Comparison of ENCODE assay signal across 9 cellular contexts in genomic region chr6:17962436-17963031, GRCh38. TPM values are rescaled to one million over a fixed set of nuclear protein-coding genes. Genes with fewer than 3 reads are reported as not detected.
DNase-seq lines count a peak whose midpoint lies in the region; ATAC-seq and TF ChIP-seq lines count a peak whose summit lies in the region.
"Had no signal": no experiment of that assay in that cellular context is flagged by ENCODE, and none has a peak within 500 bp of the region (broad histone marks: within the 10 kb centered on the region; RNA-seq: fewer than 3 reads in every experiment).

No MANE protein-coding gene starts in this region.

- POLR2A ChIA-PET in AG04450 (lab: Yijun Ruan, JAX) = interaction anchor here (0.5 to 2.2 kb wide), 11 partner anchors 11 to 288 kb away, joined by 3 to 9 read pairs (median 5); partner anchors contain the start of gene KIF13A
- POLR2A ChIA-PET in activated CD4-positive, alpha-beta T cell treated with anti-CD3 and anti-CD28 coated beads for 36 hours (lab: Charles Lee) = no interaction called here

- TF ChIP-seq CTCF in AG04450 (IDR thresholded peaks at IDR 0.05; ENCODE audit: low read depth, low read length) = no peak
- TF ChIP-seq CTCF in NB4 (IDR thresholded peaks at IDR 0.05; ENCODE audit: low read depth, low read length) = no peak
- TF ChIP-seq CTCF in cardiac fibroblast (IDR thresholded peaks at IDR 0.05; ENCODE audit: low read depth, low read length) = no peak

- peak; percentile 49 for ATAC-seq in left lobe of liver
- ATAC-seq in HG02852 (IDR thresholded peaks at IDR 0.05; ENCODE audit: unreplicated experiment) = no peak
- no peak for ATAC-seq in activated CD4-positive, alpha-beta T cell treated with anti-CD3 and anti-CD28 coated beads for 36 hours

- DNase-seq in AG04450 (ENCODE audit: low read depth, low spot score) = peak; percentile 91
- peak; percentile 21 for DNase-seq in NB4 (ENCODE audit: low read depth)
- DNase-seq in cardiac fibroblast (ENCODE audit: low read depth in 2 of 2) = peak; percentile 91 to 93
- DNase-seq in left lobe of liver (ENCODE audit: low spot score) = no peak
- DNase-seq in activated CD4-positive, alpha-beta T cell treated with anti-CD3 and anti-CD28 coated beads for 36 hours = no peak
- DNase-seq in DMS114 treated with DMSO at 0.1 percent for 48 hours (lab: John Stamatoyannopoulos, UW; ENCODE audit: unreplicated experiment) = no peak
- DNase-seq in activated T-helper 1 cell treated with anti-CD3 and anti-CD28 coated beads, Interleukin-12 subunit alpha, Interleukin-12 subunit beta, Interleukin-2, Interleukin-4 antibody, amounts not matched to agents 30 ng/mL and 10 ng/mL and 1 ng/mL, durations not matched to agents 14 hours and 24 hours and 36 hours (ENCODE audit: low spot score) = no peak
- DNase-seq: CD4-positive, alpha-beta memory T cell had no signal

- H3K4me3 ChIP-seq in AG04450 (ENCODE audit: low read depth, low read length) (peak overlapping the region; percentile 29), NB4 (ENCODE audit: low read depth, low read length) (no peak overlapping the region), cardiac fibroblast (replicated peaks in 1 of 2; ENCODE audit: low read depth in 2 of 2, low read length in 2 of 2) (peak overlapping the region in 1 of 2 donors; percentile 16)

- H3K4me3 Mint-ChIP-seq in activated CD4-positive, alpha-beta T cell treated with anti-CD3 and anti-CD28 coated beads for 36 hours = no peak overlapping the region
- no peak overlapping the region for H3K4me3 Mint-ChIP-seq in activated T-helper 1 cell treated with anti-CD3 and anti-CD28 coated beads, Interleukin-12 subunit alpha, Interleukin-12 subunit beta, Interleukin-2, Interleukin-4 antibody, amounts not matched to agents 30 ng/mL and 10 ng/mL and 1 ng/mL, durations not matched to agents 14 hours and 24 hours and 36 hours
- H3K4me3 Mint-ChIP-seq: CD4-positive, alpha-beta memory T cell had no signal

- intact Hi-C loops in activated CD4-positive, alpha-beta T cell treated with anti-CD3 and anti-CD28 coated beads for 36 hours (cut with DNase I, micrococcal nuclease) = no loop called here
- intact Hi-C loops in activated T-helper 1 cell treated with anti-CD3 and anti-CD28 coated beads, Interleukin-12 subunit alpha, Interleukin-12 subunit beta, Interleukin-2, Interleukin-4 antibody, amounts not matched to agents 30 ng/mL and 10 ng/mL and 1 ng/mL, durations not matched to agents 14 hours and 24 hours and 36 hours (cut with micrococcal nuclease) = no loop called here

- no peaks in the 10 kb centered on the region for H3K36me3 Mint-ChIP-seq in activated CD4-positive, alpha-beta T cell treated with anti-CD3 and anti-CD28 coated beads for 36 hours (ENCODE audit: low read depth)
- no peaks in the 10 kb centered on the region for H3K36me3 Mint-ChIP-seq in activated T-helper 1 cell treated with anti-CD3 and anti-CD28 coated beads, Interleukin-12 subunit alpha, Interleukin-12 subunit beta, Interleukin-2, Interleukin-4 antibody, amounts not matched to agents 30 ng/mL and 10 ng/mL and 1 ng/mL, durations not matched to agents 14 hours and 24 hours and 36 hours (ENCODE audit: low read depth)
- H3K36me3 Mint-ChIP-seq: CD4-positive, alpha-beta memory T cell had no signal

- H3K27me3 ChIP-seq in AG04450 (ENCODE audit: control insufficient read depth, insufficient read depth, low read length) = no peaks in the 10 kb centered on the region

- CTCF ChIA-PET in AG04450 (lab: Charles Lee) = no interaction called here
- CTCF ChIA-PET in activated CD4-positive, alpha-beta T cell treated with anti-CD3 and anti-CD28 coated beads for 36 hours (lab: Charles Lee) = interaction anchor here (0.7 kb wide), 1 partner anchor 147 kb away, joined by 3 read pairs; no protein-coding TSS in a partner anchor

- no peaks in the 10 kb centered on the region for H3K9me3 Mint-ChIP-seq in activated CD4-positive, alpha-beta T cell treated with anti-CD3 and anti-CD28 coated beads for 36 hours (ENCODE audit: low read depth)
- H3K9me3 Mint-ChIP-seq in activated T-helper 1 cell treated with anti-CD3 and anti-CD28 coated beads, Interleukin-12 subunit alpha, Interleukin-12 subunit beta, Interleukin-2, Interleukin-4 antibody, amounts not matched to agents 30 ng/mL and 10 ng/mL and 1 ng/mL, durations not matched to agents 14 hours and 24 hours and 36 hours = no peaks in the 10 kb centered on the region
- H3K9me3 Mint-ChIP-seq: CD4-positive, alpha-beta memory T cell had no signal

- no peak overlapping the region for H3K27ac Mint-ChIP-seq in activated CD4-positive, alpha-beta T cell treated with anti-CD3 and anti-CD28 coated beads for 36 hours
- no peak overlapping the region for H3K27ac Mint-ChIP-seq in activated T-helper 1 cell treated with anti-CD3 and anti-CD28 coated beads, Interleukin-12 subunit alpha, Interleukin-12 subunit beta, Interleukin-2, Interleukin-4 antibody, amounts not matched to agents 30 ng/mL and 10 ng/mL and 1 ng/mL, durations not matched to agents 14 hours and 24 hours and 36 hours
- H3K27ac Mint-ChIP-seq: CD4-positive, alpha-beta memory T cell had no signal

- no peaks in the 10 kb centered on the region for H3K4me1 Mint-ChIP-seq in activated CD4-positive, alpha-beta T cell treated with anti-CD3 and anti-CD28 coated beads for 36 hours
- peaks cover 5% of the 10 kb centered on the region for H3K4me1 Mint-ChIP-seq in activated T-helper 1 cell treated with anti-CD3 and anti-CD28 coated beads, Interleukin-12 subunit alpha, Interleukin-12 subunit beta, Interleukin-2, Interleukin-4 antibody, amounts not matched to agents 30 ng/mL and 10 ng/mL and 1 ng/mL, durations not matched to agents 14 hours and 24 hours and 36 hours (ENCODE audit: low read depth)

- no peaks in the 10 kb centered on the region; the same call in 1 of the 2 replicates for H3K9me3 ChIP-seq in AG04450 (ENCODE audit: control insufficient read depth, insufficient read depth, low read length)

- no peak for TF ChIP-seq POLR2A in NB4 (IDR thresholded peaks at IDR 0.05; ENCODE audit: extremely low read depth, insufficient read length)

- H3K27ac ChIP-seq in AG04450 (ENCODE audit: low read depth, low read length) = peak overlapping the region; percentile 33

- H3K27me3 Mint-ChIP-seq in activated CD4-positive, alpha-beta T cell treated with anti-CD3 and anti-CD28 coated beads for 36 hours = peaks cover 8% of the 10 kb centered on the region
- peaks cover 7% of the 10 kb centered on the region for H3K27me3 Mint-ChIP-seq in activated T-helper 1 cell treated with anti-CD3 and anti-CD28 coated beads, Interleukin-12 subunit alpha, Interleukin-12 subunit beta, Interleukin-2, Interleukin-4 antibody, amounts not matched to agents 30 ng/mL and 10 ng/mL and 1 ng/mL, durations not matched to agents 14 hours and 24 hours and 36 hours (ENCODE audit: insufficient read depth)

RNA-seq across cellular contexts. Expression of gene KIF13A, which starts 24.9 kb away (rescaled TPM):
- polyA plus RNA-seq in AG04450 (2011; rRNA removed) = 56.1 and 57.7 TPM in 2 replicates
- 77.3 and 83.1 TPM in 2 replicates for polyA minus RNA-seq in AG04450 (2011; rRNA and poly(A)+ RNA removed)
- 16.7 TPM for total RNA-seq in left lobe of liver
- under 1 TPM in 1 of 2 experiments, not detected in 1; 0.07 TPM for total RNA-seq in activated CD4-positive, alpha-beta T cell treated with anti-CD3 and anti-CD28 coated beads for 36 hours
- total RNA-seq in activated T-helper 1 cell treated with anti-CD3 and anti-CD28 coated beads, Interleukin-12 subunit alpha, Interleukin-12 subunit beta, Interleukin-2, Interleukin-4 antibody, amounts not matched to agents 30 ng/mL and 10 ng/mL and 1 ng/mL, durations not matched to agents 14 hours and 24 hours and 36 hours = not detected in 2 replicates

Comparison
In these comparisons a context has a peak if more than half of its experiments do, and no peak if none do; other contexts are left out.
1. DNase-seq: peak in AG04450 (single experiment), NB4 (single experiment) and cardiac fibroblast (2 of 2); none in left lobe of liver (single experiment), activated CD4-positive, alpha-beta T cell treated with anti-CD3 and anti-CD28 coated beads for 36 hours (single experiment), DMS114 treated with DMSO at 0.1 percent for 48 hours (single experiment) and activated T-helper 1 cell treated with anti-CD3 and anti-CD28 coated beads, Interleukin-12 subunit alpha, Interleukin-12 subunit beta, Interleukin-2, Interleukin-4 antibody, amounts not matched to agents 30 ng/mL and 10 ng/mL and 1 ng/mL, durations not matched to agents 14 hours and 24 hours and 36 hours (single experiment).
2. RNA of gene KIF13A, which starts 24.9 kb away (total RNA-seq): 16.7 TPM in left lobe of liver (single experiment); 0.07 TPM in activated CD4-positive, alpha-beta T cell treated with anti-CD3 and anti-CD28 coated beads for 36 hours and not detected in activated T-helper 1 cell treated with anti-CD3 and anti-CD28 coated beads, Interleukin-12 subunit alpha, Interleukin-12 subunit beta, Interleukin-2, Interleukin-4 antibody, amounts not matched to agents 30 ng/mL and 10 ng/mL and 1 ng/mL, durations not matched to agents 14 hours and 24 hours and 36 hours; every median in the first group is over 10 times any median in the second.